ENCODE assay signal across 14 cellular contexts in genomic region chr3:153963012-153963411, GRCh38.
A peak's percentile ranks its signal among the peaks of the same experiment; 100 is the strongest.
DNase-seq lines count a peak whose midpoint lies in the region; ATAC-seq, FAIRE-seq and TF ChIP-seq lines count a peak whose summit lies in the region.
"Had no signal": no experiment of that assay in that cellular context is flagged by ENCODE, and none has a peak within 500 bp of the region (broad histone marks: within the 10 kb centered on the region; RNA-seq: fewer than 3 reads in every experiment).

No MANE protein-coding gene starts in this region.

- H3T11ph ChIP-seq in H9 (ENCODE audit: low read length), result no peak overlapping the region

- H3K4me1 ChIP-seq in mammary epithelial cell (ENCODE audit: insufficient read depth, low read length) (no peaks in the 10 kb centered on the region), breast epithelium (no peaks in the 10 kb centered on the region), GM12878 (ENCODE audit: control insufficient read depth, insufficient read depth, low read length) (peaks cover 4% of the 10 kb centered on the region), foreskin keratinocyte (no peaks in the 10 kb centered on the region), PC-9 (replicated peaks; ENCODE audit: insufficient read depth) (no peaks in the 10 kb centered on the region), H9 (ENCODE audit: insufficient read depth, low read length) (no peaks in the 10 kb centered on the region)

- peaks cover 9 to 10% of the 10 kb centered on the region in 2 experiments for H3K4me1 Mint-ChIP-seq in H9

- no peak for TF ChIP-seq POLR2A in breast epithelium (IDR thresholded peaks at IDR 0.05)
- TF ChIP-seq POLR2A in GM12878 (IDR thresholded peaks at IDR 0.05; ENCODE audit: low read depth, low read length), result no peak

- TF ChIP-seq CTCF in mammary epithelial cell (conservative IDR thresholded peaks at IDR 0.05 in 1 of 2, IDR thresholded peaks at IDR 0.05 in 1 of 2; ENCODE audit: extremely low read depth in 1 of 2, insufficient read depth in 1 of 2, low read depth in 1 of 2, low read length in 2 of 2) (no peak), breast epithelium (IDR thresholded peaks at IDR 0.05) (no peak), GM12878 (IDR thresholded peaks at IDR 0.05 in 2 of 3, conservative IDR thresholded peaks at IDR 0.05 in 1 of 3; ENCODE audit: control insufficient read depth in 2 of 3, extremely low read depth in 1 of 3, insufficient read depth in 1 of 3, low read depth in 3 of 3, low read length in 3 of 3) (no peak), foreskin keratinocyte (conservative IDR thresholded peaks at IDR 0.05) (no peak), PC-9 (conservative IDR thresholded peaks at IDR 0.05) (no peak), H9 (conservative IDR thresholded peaks at IDR 0.05) (no peak)

- no peak overlapping the region for H3K14ac ChIP-seq in H9 (ENCODE audit: insufficient read depth, low read length)

- POLR2A ChIA-PET in GM12878 (lab: Charles Lee), result no interaction called here
- POLR2A ChIA-PET in PC-9 (lab: Charles Lee; ENCODE audit: unreplicated experiment), result interaction anchor here (0.6 kb wide), 1 partner anchor 1235 kb away, joined by 8 read pairs; no protein-coding TSS in a partner anchor

- H3K36me3 ChIP-seq in mammary epithelial cell (ENCODE audit: insufficient read depth, low read length) (no peaks in the 10 kb centered on the region), breast epithelium (no peaks in the 10 kb centered on the region), GM12878 (ENCODE audit: control insufficient read depth in 2 of 2, insufficient read depth in 2 of 2, low read length in 1 of 2) (no peaks in the 10 kb centered on the region), PC-9 (ENCODE audit: low read depth) (no peaks in the 10 kb centered on the region)

- no peak overlapping the region for H4K91ac ChIP-seq in H9 (ENCODE audit: insufficient read length, low read depth, low read length)

- H3K4me3 Mint-ChIP-seq in H9, result no peak overlapping the region
- H3K4me3 Mint-ChIP-seq: CD14-positive monocyte; CD8-positive, alpha-beta T cell had no signal

- SMC1A ChIA-PET in GM12878 (lab: Charles Lee; ENCODE audit: uncharacterized antibody, unreplicated experiment), result no interaction called here

- H3K4me2 ChIP-seq in mammary epithelial cell (ENCODE audit: insufficient read depth, low read depth, low read length) (no peak overlapping the region), GM12878 (ENCODE audit: control insufficient read depth, insufficient read depth) (no peak overlapping the region), PC-9 (no peak overlapping the region), H9 (ENCODE audit: insufficient read depth, insufficient read length, low read length) (no peak overlapping the region)

- no peaks in the 10 kb centered on the region for H3K79me1 ChIP-seq in H9 (ENCODE audit: insufficient read depth, low read depth, low read length, poor library complexity, severe bottlenecking)

- H3K9me2 ChIP-seq in PC-9 (ENCODE audit: insufficient read depth), result no peaks in the 10 kb centered on the region; the same call in 1 of the 2 replicates

- H2BK20ac ChIP-seq in H9 (ENCODE audit: low read depth, low read length, poor library complexity, severe bottlenecking), result no peak overlapping the region

- H3K79me2 ChIP-seq in mammary epithelial cell (ENCODE audit: insufficient read depth, low read length) (no peaks in the 10 kb centered on the region), GM12878 (ENCODE audit: control insufficient read depth, insufficient read depth, low read length) (no peaks in the 10 kb centered on the region), PC-9 (ENCODE audit: low read depth) (no peaks in the 10 kb centered on the region), H9 (ENCODE audit: insufficient read depth, low read length) (no peaks in the 10 kb centered on the region)

- H3K27ac ChIP-seq in mammary epithelial cell (ENCODE audit: insufficient read depth, low read depth, low read length) (no peak overlapping the region), breast epithelium (no peak overlapping the region), GM12878 (ENCODE audit: control insufficient read depth, insufficient read depth) (no peak overlapping the region), foreskin keratinocyte (no peak overlapping the region), PC-9 (no peak overlapping the region), H9 (ENCODE audit: insufficient read length, low read depth, low read length) (no peak overlapping the region)
- H3K27ac ChIP-seq: 22Rv1 had no signal

- no peak overlapping the region for H3K23ac ChIP-seq in H9 (ENCODE audit: insufficient read length, low read depth, low read length)

- TF ChIP-seq EP300 in GM12878 (IDR thresholded peaks at IDR 0.05; ENCODE audit: borderline replicate concordance in 1 of 2, control insufficient read depth in 1 of 2, low read depth in 2 of 2, low read length in 2 of 2), result no peak

- H3K18ac ChIP-seq in H9 (ENCODE audit: insufficient read length, low read depth, low read length), result no peak overlapping the region

- no peaks in the 10 kb centered on the region for H3K9me3 ChIP-seq in mammary epithelial cell (replicated peaks; ENCODE audit: insufficient read depth, low read length)
- H3K9me3 ChIP-seq in breast epithelium, result no peaks in the 10 kb centered on the region
- H3K9me3 ChIP-seq in GM12878 (replicated peaks; ENCODE audit: control insufficient read depth, insufficient read depth, low read length), result peaks cover 4% of the 10 kb centered on the region
- no peaks in the 10 kb centered on the region for H3K9me3 ChIP-seq in PC-9 (ENCODE audit: insufficient read depth, low read depth)
- H3K9me3 ChIP-seq in H9 (ENCODE audit: control insufficient read depth, low read depth, low read length), result no peaks in the 10 kb centered on the region

- H2BK12ac ChIP-seq in H9 (ENCODE audit: insufficient read length, low read depth, low read length), result no peak overlapping the region

- WGBS in mammary epithelial cell (ENCODE audit: low coverage, missing lambda C conversion rate), result 22% methylated on average over 2 of the region's 2 CpGs
- WGBS in GM12878 (ENCODE audit: insufficient coverage, insufficient replicate concordance, low lambda C conversion rate, missing lambda C conversion rate), result 3% methylated on average over 2 of the region's 2 CpGs
- no CpG with 5 or more reads among the region's 2 CpGs for WGBS in H9 (ENCODE audit: extremely low coverage, insufficient read length, low lambda C conversion rate)

- H4K8ac ChIP-seq in H9 (replicated peaks; ENCODE audit: insufficient read length, low read depth, low read length), result no peak overlapping the region

- H3K9ac ChIP-seq in mammary epithelial cell (ENCODE audit: insufficient read depth, low read length), result no peak overlapping the region
- H3K9ac ChIP-seq in GM12878 (ENCODE audit: control insufficient read depth, insufficient read depth, low read length), result no peak overlapping the region
- no peak overlapping the region for H3K9ac ChIP-seq in H9 (ENCODE audit: extremely low read depth, insufficient read length, low read length)

- H4K5ac ChIP-seq in H9 (ENCODE audit: insufficient read length, low read depth, low read length), result no peak overlapping the region

- FAIRE-seq in GM12878 (lab: Jason Lieb, UNC), result no peak

- H2AK5ac ChIP-seq in H9 (ENCODE audit: insufficient read length, low read length), result no peak overlapping the region

- peak; percentile 30 for DNase-seq in mammary epithelial cell
- DNase-seq in breast epithelium (ENCODE audit: low spot score in 2 of 2), result no peak
- no peak for DNase-seq in GM12878 (ENCODE audit: low read depth, low spot score)
- peak in 1 of 2 donors; percentile 47 for DNase-seq in foreskin keratinocyte
- DNase-seq in PC-9, result no peak
- no peak for DNase-seq in H9
- no peak for DNase-seq in KBM-7
- no peak for DNase-seq in NCI-H1694 (lab: John Stamatoyannopoulos, UW)
- DNase-seq: CD8-positive, alpha-beta T cell; COR-L47; DND-41; GDM1 had no signal

- no peaks in the 10 kb centered on the region for H3K27me3 Mint-ChIP-seq in H9 (ENCODE audit: low read depth)

- ATAC-seq in GM12878, result peak; percentile 37; the same call in 1 of the 3 replicates
- ATAC-seq in foreskin keratinocyte, result peak; percentile 83
- ATAC-seq: CD8-positive, alpha-beta T cell had no signal

- no peak overlapping the region for H2BK15ac ChIP-seq in H9 (ENCODE audit: low read depth, low read length)

- H3K36me3 Mint-ChIP-seq in H9 (ENCODE audit: insufficient read depth in 1 of 3, low read depth in 3 of 3), result no peaks in the 10 kb centered on the region
- H3K36me3 Mint-ChIP-seq: CD14-positive monocyte; CD8-positive, alpha-beta T cell had no signal

- H2BK5ac ChIP-seq in H9 (ENCODE audit: insufficient read length, low read length), result no peak overlapping the region

- no peak overlapping the region for H3K4me3 ChIP-seq in mammary epithelial cell (replicated peaks in 1 of 3; ENCODE audit: insufficient read depth in 1 of 3, low read depth in 2 of 3, low read length in 3 of 3)
- no peak overlapping the region for H3K4me3 ChIP-seq in breast epithelium
- H3K4me3 ChIP-seq in GM12878, result no peak overlapping the region
- H3K4me3 ChIP-seq in PC-9, result no peak overlapping the region

- H3F3A ChIP-seq in PC-9 (ENCODE audit: insufficient read depth, low read depth), result no peaks in the 10 kb centered on the region

- no peak for TF ChIP-seq RAD21 in GM12878 (IDR thresholded peaks at IDR 0.05; ENCODE audit: insufficient read depth, low read depth, low read length)

- RAD21 ChIA-PET in GM12878 (lab: Charles Lee; ENCODE audit: unreplicated experiment), result no interaction called here

- no peak overlapping the region for H3K4ac ChIP-seq in H9 (ENCODE audit: low read depth, low read length)

- in situ Hi-C loops in mammary epithelial cell (cut with MboI; ENCODE audit: low sequenced_read_pairs in 2 of 2), result no loop called here
- in situ Hi-C loops in GM12878 (cut with MboI), result no loop called here
- in situ Hi-C loops in KBM-7 (cut with MboI; ENCODE audit: low pct_unique_long_range_greater_than_20kb, low sequenced_read_pairs), result no loop called here

- H3K23me2 ChIP-seq in H9 (ENCODE audit: insufficient read length, low read depth, low read length, poor library complexity, severe bottlenecking), result no peaks in the 10 kb centered on the region

- intact Hi-C loops in mammary epithelial cell (cut with micrococcal nuclease), result no loop called here
- intact Hi-C loops in breast epithelium (cut with DNase I; ENCODE audit: low total_unique reads), result no loop called here
- intact Hi-C loops in GM12878 (cut with micrococcal nuclease; ENCODE audit: unreplicated experiment), result no loop called here
- intact Hi-C loops in PC-9 (cut with micrococcal nuclease; ENCODE audit: unreplicated experiment), result no loop called here

- peaks cover 2 to 3% of the 10 kb centered on the region in 2 experiments; a peak in 2 of 5 replicates for H3K9me3 Mint-ChIP-seq in H9
- H3K9me3 Mint-ChIP-seq: CD8-positive, alpha-beta T cell had no signal

- H3K27me3 ChIP-seq in mammary epithelial cell (ENCODE audit: insufficient read depth, low read length), result peaks cover 3% of the 10 kb centered on the region
- H3K27me3 ChIP-seq in breast epithelium, result no peaks in the 10 kb centered on the region
- no peaks in the 10 kb centered on the region for H3K27me3 ChIP-seq in GM12878 (replicated peaks in 1 of 2; ENCODE audit: control insufficient read depth in 2 of 2, insufficient read depth in 2 of 2, low read length in 1 of 2)
- H3K27me3 ChIP-seq in foreskin keratinocyte, result no peaks in the 10 kb centered on the region
- no peaks in the 10 kb centered on the region for H3K27me3 ChIP-seq in PC-9 (ENCODE audit: insufficient read depth, low read depth)
- no peaks in the 10 kb centered on the region for H3K27me3 ChIP-seq in H9 (ENCODE audit: insufficient read depth, low read length)

- H2AFZ ChIP-seq in mammary epithelial cell (ENCODE audit: low read depth, low read length), result no peak overlapping the region
- H2AFZ ChIP-seq in GM12878 (ENCODE audit: control insufficient read depth, low read depth, low read length), result no peak overlapping the region
- H2AFZ ChIP-seq in PC-9, result no peak overlapping the region
- H2AFZ ChIP-seq in H9 (ENCODE audit: low read length), result no peak overlapping the region

- dilution Hi-C loops in mammary epithelial cell (cut with HindIII; ENCODE audit: low sequenced_read_pairs), result no loop called here

- no peak overlapping the region for H3K56ac ChIP-seq in H9 (ENCODE audit: insufficient read length, low read depth, low read length)

- CTCF ChIA-PET in mammary epithelial cell (lab: Charles Lee; ENCODE audit: low non-redundant PET) (no interaction called here), GM12878 (lab: Yijun Ruan, JAX) (interaction anchor here (0.8 kb wide), 1 partner anchor 389 kb away, joined by 3 read pairs; no protein-coding TSS in a partner anchor), PC-9 (lab: Charles Lee) (no interaction called here)

- H4K20me1 ChIP-seq in mammary epithelial cell (ENCODE audit: insufficient read depth, low read length), result no peaks in the 10 kb centered on the region
- no peaks in the 10 kb centered on the region for H4K20me1 ChIP-seq in GM12878 (ENCODE audit: control insufficient read depth, insufficient read depth)
- H4K20me1 ChIP-seq in PC-9 (ENCODE audit: insufficient read depth), result no peaks in the 10 kb centered on the region
- H4K20me1 ChIP-seq in H9 (ENCODE audit: control insufficient read depth, insufficient read depth, insufficient read length), result no peaks in the 10 kb centered on the region

- no peak overlapping the region for H2BK120ac ChIP-seq in H9 (ENCODE audit: low read depth, low read length, poor library complexity, severe bottlenecking)

- BruUV-seq in mammary epithelial cell (replicated peaks; lab: Mats Ljungman, UMichigan) (no TSS peak), GM12878 (replicated peaks; lab: Mats Ljungman, UMichigan) (no TSS peak), PC-9 (replicated peaks; lab: Mats Ljungman, UMichigan) (no TSS peak)

- H3K27ac Mint-ChIP-seq in H9, result no peak overlapping the region
- H3K27ac Mint-ChIP-seq: CD14-positive monocyte; CD8-positive, alpha-beta T cell had no signal
